Comparison of ENCODE assay signal across 8 cellular contexts in genomic region chr16:29790183-29790948, GRCh38. TPM values are rescaled to one million over a fixed set of nuclear protein-coding genes. Genes with fewer than 3 reads are reported as not detected.
DNase-seq lines count a peak whose midpoint lies in the region; ATAC-seq, FAIRE-seq and TF ChIP-seq lines count a peak whose summit lies in the region.

Gene KIF22, plus strand, starts transcription at chr16:29790751. Its CDS starts 9 bp downstream, at chr16:29790760.

- H2BK5ac ChIP-seq in trophoblast cell (ENCODE audit: low read depth, low read length, poor library complexity) = peak within 1 kb of the TSS; percentile 75

- peak within 1 kb of the TSS; percentile 99 for H4K8ac ChIP-seq in trophoblast cell (ENCODE audit: low read depth, low read length)

- H3K4ac ChIP-seq in trophoblast cell (ENCODE audit: low read depth, low read length) = peak within 1 kb of the TSS; percentile 81

- H3K36me3 ChIP-seq in adipocyte (ENCODE audit: control insufficient read depth, insufficient read depth, low read length, severe bottlenecking) (no peaks in the 10 kb centered on the region), cardiac muscle cell (no peaks in the 10 kb centered on the region), trophoblast cell (ENCODE audit: control insufficient read depth in 1 of 2, insufficient read depth in 2 of 2, low read length in 2 of 2) (peaks cover 0 to 6% of the 10 kb centered on the region in 2 experiments), transverse colon (no peaks in the 10 kb centered on the region)

- peak; percentile 93 for FAIRE-seq in GM12891 (lab: Jason Lieb, UNC)

- peaks cover 26% of the 10 kb centered on the region for H3K79me2 ChIP-seq in trophoblast cell (ENCODE audit: control insufficient read depth, insufficient read depth, low read length, poor library complexity)

- peak within 1 kb of the TSS; percentile 96 for H3K14ac ChIP-seq in trophoblast cell (ENCODE audit: low read length)

- TF ChIP-seq POLR2A in GM12891 (IDR thresholded peaks at IDR 0.05; ENCODE audit: low read depth, low read length) (peak; percentile 76), transverse colon (IDR thresholded peaks at IDR 0.05) (peak; percentile 77)

- peak within 1 kb of the TSS; percentile 73 for H2BK120ac ChIP-seq in trophoblast cell (ENCODE audit: insufficient read depth, low read length, poor library complexity)

- peak within 1 kb of the TSS; percentile 92 for H4K91ac ChIP-seq in trophoblast cell (ENCODE audit: low read depth, low read length)

- H3K9ac ChIP-seq in adipocyte (ENCODE audit: low read length) (peak within 1 kb of the TSS; percentile 97), trophoblast cell (ENCODE audit: low read length) (peak within 1 kb of the TSS; percentile 92)

- peak within 1 kb of the TSS; percentile 93 for H2AFZ ChIP-seq in trophoblast cell (ENCODE audit: insufficient read depth, low read length, poor library complexity)

- H2BK12ac ChIP-seq in trophoblast cell (ENCODE audit: low read length) = peak within 1 kb of the TSS; percentile 29

- peak within 1 kb of the TSS; percentile 87 for H3K18ac ChIP-seq in trophoblast cell (ENCODE audit: low read length)

- H3K79me1 ChIP-seq in trophoblast cell (ENCODE audit: low read length) = peaks cover 11% of the 10 kb centered on the region

- H2AK5ac ChIP-seq in trophoblast cell (ENCODE audit: low read length) = peak within 1 kb of the TSS; percentile 26

- intact Hi-C loops in transverse colon (cut with DNase I; ENCODE audit: low total_unique reads) = loop anchor here (1.0 kb wide), 1 partner anchor 26 kb away; the partner anchor contains the start of gene PAGR1

- TF ChIP-seq CTCF in cardiac muscle cell (IDR thresholded peaks at IDR 0.05; ENCODE audit: low read depth, low read length) = peak; percentile 71
- TF ChIP-seq CTCF in transverse colon (IDR thresholded peaks at IDR 0.05) = peak; percentile 67 to 94 (median 78)

- no CpG with 5 or more reads among the region's 67 CpGs for WGBS in trophoblast cell (ENCODE audit: extremely low coverage, insufficient coverage, insufficient read length)
- 0% methylated on average over 56 of the region's 67 CpGs; no CpG with 5 or more reads in 1 of the 2 donors for WGBS in transverse colon (ENCODE audit: low coverage in 1 of 2), 2 donors

- H3K27ac ChIP-seq in cardiac muscle cell (peak within 1 kb of the TSS; percentile 87), trophoblast cell (ENCODE audit: low read depth, low read length) (peak within 1 kb of the TSS; percentile 73), transverse colon (peak within 1 kb of the TSS; percentile 90 to 95 (median 92))

- DNase-seq in GM12891 (ENCODE audit: insufficient read length, low spot score) (peak; percentile 99), NCI-H1436 (lab: John Stamatoyannopoulos, UW) (peak; percentile 99), T follicular helper cell (ENCODE audit: low read depth) (peak; percentile 99), adipocyte (ENCODE audit: low read depth) (peak; percentile 100), cardiac muscle cell (ENCODE audit: low read depth in 1 of 2, low spot score in 1 of 2) (peak; percentile 99 to 100), trophoblast cell (peak; percentile 99 to 100), transverse colon (peak; percentile 100)

- no peaks in the 10 kb centered on the region for H3K9me3 ChIP-seq in adipocyte (ENCODE audit: control insufficient read depth, low read length)
- no peaks in the 10 kb centered on the region for H3K9me3 ChIP-seq in cardiac muscle cell (ENCODE audit: low read depth)
- no peaks in the 10 kb centered on the region for H3K9me3 ChIP-seq in trophoblast cell (ENCODE audit: insufficient read depth, low read depth, low read length)
- no peaks in the 10 kb centered on the region for H3K9me3 ChIP-seq in transverse colon

- in situ Hi-C loops in transverse colon (cut with MboI; ENCODE audit: low pct_ligation_motif_present in 1 of 4, low pct_unique_long_range_greater_than_20kb in 1 of 4, low sequenced_read_pairs in 3 of 4) = no loop called here

- no peak for TF ChIP-seq EP300 in transverse colon (IDR thresholded peaks at IDR 0.05; ENCODE audit: low read depth)

- H3K27me3 ChIP-seq in adipocyte (replicated peaks; ENCODE audit: control insufficient read depth, insufficient read depth, low read length) (no peaks in the 10 kb centered on the region), cardiac muscle cell (no peaks in the 10 kb centered on the region), trophoblast cell (ENCODE audit: insufficient read depth, low read length) (no peaks in the 10 kb centered on the region), transverse colon (no peaks in the 10 kb centered on the region)

- H3K4me1 ChIP-seq in adipocyte (ENCODE audit: control insufficient read depth, insufficient read depth, low read length) (peaks cover 18% of the 10 kb centered on the region), cardiac muscle cell (ENCODE audit: low read depth) (peaks cover 9% of the 10 kb centered on the region), trophoblast cell (ENCODE audit: control insufficient read depth in 1 of 2, insufficient read depth in 2 of 2, low read length in 2 of 2) (peaks cover 11 to 19% of the 10 kb centered on the region in 2 experiments), transverse colon (peaks cover 11 to 27% (median 20%) of the 10 kb centered on the region in 4 donors)

- H4K12ac ChIP-seq in trophoblast cell (ENCODE audit: low read depth, low read length) = peak within 1 kb of the TSS; percentile 89

- H3K23ac ChIP-seq in trophoblast cell (ENCODE audit: low read length) = no peak within 1 kb of the TSS

- peak within 1 kb of the TSS; percentile 85 for H3K4me3 ChIP-seq in adipocyte (ENCODE audit: low read length)
- peak within 1 kb of the TSS; percentile 77 for H3K4me3 ChIP-seq in cardiac muscle cell
- H3K4me3 ChIP-seq in trophoblast cell (ENCODE audit: low read depth, low read length) = peak within 1 kb of the TSS; percentile 99
- peak within 1 kb of the TSS; percentile 67 to 92 (median 80) for H3K4me3 ChIP-seq in transverse colon

- peak; percentile 88 for ATAC-seq in HG02840 (IDR thresholded peaks at IDR 0.05; ENCODE audit: low FRiP score, unreplicated experiment)

- peak within 1 kb of the TSS; percentile 81 for H3K4me2 ChIP-seq in trophoblast cell (ENCODE audit: low read length)

TF ChIP-seq in GM12891, 5 proteins besides CTCF, POLR2A, EP300 and RAD21:
- TF ChIP-seq POLR2AphosphoS5 (IDR thresholded peaks at IDR 0.05; ENCODE audit: low read depth, low read length) = peak; percentile 81
- no peak for TF ChIP-seq POU2F2 (IDR thresholded peaks at IDR 0.05; ENCODE audit: low read depth, low read length)
- TF ChIP-seq TAF1 (IDR thresholded peaks at IDR 0.05; ENCODE audit: low read depth, low read length) = peak; percentile 57; the same call in 1 of the 2 replicates

RNA-seq across cellular contexts. Expression of gene KIF22, which starts in this region (rescaled TPM):
- 52.3 TPM for polyA plus RNA-seq in GM12891 (2012; ENCODE audit: low read depth, missing spikeins)
- 57.5 and 121 TPM in 2 replicates for total RNA-seq in cardiac muscle cell
- polyA plus RNA-seq in cardiac muscle cell = 59.5 and 103 TPM in 2 replicates
- polyA plus RNA-seq in trophoblast cell (2013) = 75.9 and 76.3 TPM in 2 replicates
- total RNA-seq in transverse colon = 100 to 1,000 TPM in 1 of 4 donors, 10 to 100 TPM in 3; 37.6 to 159 (median 59.5) TPM

Comparison
In these comparisons a context has a peak if more than half of its experiments do, and no peak if none do; other contexts are left out.
1. Peak in every context shown above with its lines: DNase-seq, ATAC-seq, H3K4me3 ChIP-seq and H3K27ac ChIP-seq.